In genomic region chr7:138492423-138492822, GRCh38 we compare ENCODE assay signal across 2 cellular contexts.
TF ChIP-seq lines count a peak whose summit lies in the region.

No MANE protein-coding gene starts in this region.

TF ChIP-seq in HepG2, 621 proteins besides CTCF, POLR2A, EP300 and RAD21:
- no peak for TF ChIP-seq ZNF225 (CRISPR knock-in tag; IDR thresholded peaks at IDR 0.05)
- no peak for TF ChIP-seq PLRG1 (conservative IDR thresholded peaks at IDR 0.05)
- no peak for TF ChIP-seq ZNF30 (CRISPR knock-in tag; IDR thresholded peaks at IDR 0.05)
- TF ChIP-seq, protein P1, sequence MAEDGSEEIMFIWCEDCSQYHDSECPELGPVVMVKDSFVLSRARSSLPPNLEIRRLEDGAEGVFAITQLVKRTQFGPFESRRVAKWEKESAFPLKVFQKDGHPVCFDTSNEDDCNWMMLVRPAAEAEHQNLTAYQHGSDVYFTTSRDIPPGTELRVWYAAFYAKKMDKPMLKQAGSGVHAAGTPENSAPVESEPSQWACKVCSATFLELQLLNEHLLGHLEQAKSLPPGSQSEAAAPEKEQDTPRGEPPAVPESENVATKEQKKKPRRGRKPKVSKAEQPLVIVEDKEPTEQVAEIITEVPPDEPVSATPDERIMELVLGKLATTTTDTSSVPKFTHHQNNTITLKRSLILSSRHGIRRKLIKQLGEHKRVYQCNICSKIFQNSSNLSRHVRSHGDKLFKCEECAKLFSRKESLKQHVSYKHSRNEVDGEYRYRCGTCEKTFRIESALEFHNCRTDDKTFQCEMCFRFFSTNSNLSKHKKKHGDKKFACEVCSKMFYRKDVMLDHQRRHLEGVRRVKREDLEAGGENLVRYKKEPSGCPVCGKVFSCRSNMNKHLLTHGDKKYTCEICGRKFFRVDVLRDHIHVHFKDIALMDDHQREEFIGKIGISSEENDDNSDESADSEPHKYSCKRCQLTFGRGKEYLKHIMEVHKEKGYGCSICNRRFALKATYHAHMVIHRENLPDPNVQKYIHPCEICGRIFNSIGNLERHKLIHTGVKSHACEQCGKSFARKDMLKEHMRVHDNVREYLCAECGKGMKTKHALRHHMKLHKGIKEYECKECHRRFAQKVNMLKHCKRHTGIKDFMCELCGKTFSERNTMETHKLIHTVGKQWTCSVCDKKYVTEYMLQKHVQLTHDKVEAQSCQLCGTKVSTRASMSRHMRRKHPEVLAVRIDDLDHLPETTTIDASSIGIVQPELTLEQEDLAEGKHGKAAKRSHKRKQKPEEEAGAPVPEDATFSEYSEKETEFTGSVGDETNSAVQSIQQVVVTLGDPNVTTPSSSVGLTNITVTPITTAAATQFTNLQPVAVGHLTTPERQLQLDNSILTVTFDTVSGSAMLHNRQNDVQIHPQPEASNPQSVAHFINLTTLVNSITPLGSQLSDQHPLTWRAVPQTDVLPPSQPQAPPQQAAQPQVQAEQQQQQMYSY (CRISPR knock-in tag; IDR thresholded peaks at IDR 0.05) = no peak
- no peak for TF ChIP-seq NCOA5 (CRISPR knock-in tag; IDR thresholded peaks at IDR 0.05)
- TF ChIP-seq ZNF777 (CRISPR knock-in tag; IDR thresholded peaks at IDR 0.05) = no peak
- TF ChIP-seq CBFB (CRISPR knock-in tag; IDR thresholded peaks at IDR 0.05) = no peak
- no peak for TF ChIP-seq ZNF296 (CRISPR knock-in tag; conservative IDR thresholded peaks at IDR 0.05)
- TF ChIP-seq POLR2G (IDR thresholded peaks at IDR 0.05; ENCODE audit: low read depth, low read length) = peak; percentile 37; the same call in 1 of the 2 replicates
- no peak for TF ChIP-seq MEIS1 (CRISPR knock-in tag; IDR thresholded peaks at IDR 0.05; ENCODE audit: borderline replicate concordance)
- TF ChIP-seq RBM22 (optimal IDR thresholded peaks at IDR 0.05; ENCODE audit: low read length) = peak; percentile 91
- TF ChIP-seq CCAR2 (optimal IDR thresholded peaks at IDR 0.05; ENCODE audit: low read depth, low read length) = no peak
- TF ChIP-seq AGO2 (optimal IDR thresholded peaks at IDR 0.05; ENCODE audit: low read depth, low read length) = peak; percentile 82
- no peak for TF ChIP-seq ZNF281 (CRISPR knock-in tag; IDR thresholded peaks at IDR 0.05; ENCODE audit: borderline replicate concordance)
- TF ChIP-seq ZFP1 (CRISPR knock-in tag; IDR thresholded peaks at IDR 0.05) = no peak
- no peak for TF ChIP-seq XRCC5 (optimal IDR thresholded peaks at IDR 0.05; ENCODE audit: low read length)
- no peak for TF ChIP-seq TRIM22 (IDR thresholded peaks at IDR 0.05)

TF ChIP-seq in K562, 482 proteins besides CTCF, POLR2A, EP300 and RAD21:
- no peak for TF ChIP-seq NR2F6 (CRISPR knock-in tag; IDR thresholded peaks at IDR 0.05)
- TF ChIP-seq ZFP36 (IDR thresholded peaks at IDR 0.05; ENCODE audit: low read depth, low read length, partially characterized antibody) = no peak
- no peak for TF ChIP-seq ZNF707 (CRISPR knock-in tag; conservative IDR thresholded peaks at IDR 0.05)
- no peak for TF ChIP-seq ARID1B (IDR thresholded peaks at IDR 0.05)
- TF ChIP-seq, protein P2, sequence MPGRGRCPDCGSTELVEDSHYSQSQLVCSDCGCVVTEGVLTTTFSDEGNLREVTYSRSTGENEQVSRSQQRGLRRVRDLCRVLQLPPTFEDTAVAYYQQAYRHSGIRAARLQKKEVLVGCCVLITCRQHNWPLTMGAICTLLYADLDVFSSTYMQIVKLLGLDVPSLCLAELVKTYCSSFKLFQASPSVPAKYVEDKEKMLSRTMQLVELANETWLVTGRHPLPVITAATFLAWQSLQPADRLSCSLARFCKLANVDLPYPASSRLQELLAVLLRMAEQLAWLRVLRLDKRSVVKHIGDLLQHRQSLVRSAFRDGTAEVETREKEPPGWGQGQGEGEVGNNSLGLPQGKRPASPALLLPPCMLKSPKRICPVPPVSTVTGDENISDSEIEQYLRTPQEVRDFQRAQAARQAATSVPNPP (IDR thresholded peaks at IDR 0.05; ENCODE audit: borderline replicate concordance, insufficient read depth, insufficient read length) = no peak
- TF ChIP-seq, protein P3, sequence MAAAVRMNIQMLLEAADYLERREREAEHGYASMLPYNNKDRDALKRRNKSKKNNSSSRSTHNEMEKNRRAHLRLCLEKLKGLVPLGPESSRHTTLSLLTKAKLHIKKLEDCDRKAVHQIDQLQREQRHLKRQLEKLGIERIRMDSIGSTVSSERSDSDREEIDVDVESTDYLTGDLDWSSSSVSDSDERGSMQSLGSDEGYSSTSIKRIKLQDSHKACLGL (CRISPR knock-in tag; IDR thresholded peaks at IDR 0.05; ENCODE audit: borderline replicate concordance, poor library complexity, severe bottlenecking) = no peak
- TF ChIP-seq THRA (IDR thresholded peaks at IDR 0.05) = no peak
- no peak for TF ChIP-seq CHCHD3 (CRISPR knock-in tag; IDR thresholded peaks at IDR 0.05)
